1 cellular context compared by ENCODE assay signal in genomic region chr7:75844158-75844557, GRCh38.
TF ChIP-seq lines count a peak whose summit lies in the region.

No MANE protein-coding gene starts in this region.

TF ChIP-seq in IMR-90, 13 proteins besides CTCF, POLR2A, EP300 and RAD21 (continued from another document):
- TF ChIP-seq MXI1 (IDR thresholded peaks at IDR 0.05; ENCODE audit: borderline replicate concordance, low read depth, low read length) (no peak), FOS (IDR thresholded peaks at IDR 0.05; ENCODE audit: low read depth, low read length) (no peak)
TF ChIP-seq in IMR-90: peak in this region for 0.
